In the genomic region with DNA sequence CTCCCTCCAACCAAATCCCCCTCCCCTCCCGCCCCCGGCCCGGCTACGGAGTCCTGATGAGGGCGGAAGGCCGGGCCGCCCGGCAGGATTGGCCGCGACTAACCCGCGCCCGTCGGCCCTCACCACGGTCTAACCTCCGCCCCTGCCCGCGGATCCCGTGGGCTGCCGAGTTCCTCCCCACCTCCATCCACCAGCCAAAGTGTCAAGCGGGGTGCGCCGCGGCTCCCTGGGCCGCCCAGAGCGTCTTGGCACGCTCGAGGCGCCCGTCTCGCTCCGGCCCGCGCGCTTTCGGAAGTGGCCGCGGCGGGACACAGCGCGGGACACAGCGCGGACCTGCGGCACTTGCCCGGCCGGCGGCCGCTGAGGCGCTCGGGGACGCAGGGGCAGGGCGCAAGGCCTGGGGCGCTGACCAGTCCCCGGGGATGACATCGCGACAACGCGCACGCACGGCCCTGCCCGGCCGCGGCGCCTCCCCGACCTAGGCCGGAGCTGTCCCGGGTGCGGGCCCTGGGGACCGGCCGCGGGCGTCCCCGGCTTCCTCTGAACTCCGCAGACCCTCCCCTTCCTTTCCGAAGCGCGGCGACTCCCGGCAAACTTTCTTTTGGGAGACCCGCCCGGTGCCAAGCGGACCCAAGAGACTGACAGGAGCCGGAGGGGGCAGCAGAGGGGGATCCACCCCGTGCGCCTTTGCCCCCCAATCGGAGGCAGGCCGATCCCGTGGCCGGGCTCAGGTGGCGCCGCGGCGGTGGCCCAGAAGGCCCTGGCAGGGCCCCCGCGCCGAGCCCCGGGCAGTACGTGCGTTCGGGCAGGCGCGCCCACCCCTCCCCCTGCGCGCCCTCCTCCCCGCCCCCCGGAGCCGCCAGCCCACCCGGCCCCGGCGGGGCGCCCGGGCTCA, we compare ENCODE assay signal across 8 cellular contexts.
DNase-seq lines count a peak whose midpoint lies in the region; ATAC-seq and TF ChIP-seq lines count a peak whose summit lies in the region.

No MANE protein-coding gene starts in this region.

- CTCF ChIA-PET in activated CD8-positive, alpha-beta T cell treated with anti-CD3 and anti-CD28 coated beads for 36 hours (lab: Charles Lee) = interaction anchor here (0.8 to 2.8 kb wide), 7 partner anchors 38 to 325 kb away, joined by 3 to 12 read pairs (median 4); no protein-coding TSS in a partner anchor

- POLR2A ChIA-PET in activated CD8-positive, alpha-beta T cell treated with anti-CD3 and anti-CD28 coated beads for 36 hours (lab: Charles Lee) = interaction anchor here (0.6 to 2.0 kb wide), 7 partner anchors 10 to 308 kb away, joined by 3 to 6 read pairs (median 4); no protein-coding TSS in a partner anchor

- TF ChIP-seq CTCF in activated CD8-positive, alpha-beta T cell treated with anti-CD3 and anti-CD28 coated beads for 36 hours (IDR thresholded peaks at IDR 0.05) = no peak
- TF ChIP-seq CTCF in epithelial cell of esophagus (IDR thresholded peaks at IDR 0.05; ENCODE audit: insufficient read depth, low read depth, low read length, missing control alignments) (no peak), transverse colon (IDR thresholded peaks at IDR 0.05) (no peak)

- WGBS in transverse colon (ENCODE audit: low coverage in 1 of 2), 2 donors = 1% methylated on average over 63 of the region's 112 CpGs; no CpG with 5 or more reads in 1 of the 2 donors

- in situ Hi-C loops in transverse colon (cut with MboI; ENCODE audit: low pct_ligation_motif_present in 1 of 4, low pct_unique_long_range_greater_than_20kb in 1 of 4, low sequenced_read_pairs in 3 of 4) = loop anchor here in 3 of 4 donors (25.0 kb wide), 2 partner anchors 471 to 1246 kb away; no protein-coding TSS in a partner anchor

- H3K36me3 ChIP-seq in mucosa of rectum (ENCODE audit: control insufficient read depth in 2 of 2, insufficient read depth in 2 of 2, low read length in 2 of 2) = no peaks in the 10 kb centered on the region
- H3K36me3 ChIP-seq in transverse colon = no peaks in the 10 kb centered on the region

- intact Hi-C loops in activated CD8-positive, alpha-beta T cell treated with anti-CD3 and anti-CD28 coated beads for 36 hours (cut with micrococcal nuclease) = no loop called here
- intact Hi-C loops in transverse colon (cut with DNase I; ENCODE audit: low total_unique reads) = no loop called here

- H3K9me3 Mint-ChIP-seq in activated CD8-positive, alpha-beta T cell treated with anti-CD3 and anti-CD28 coated beads for 36 hours = no peaks in the 10 kb centered on the region

- H3K27me3 Mint-ChIP-seq in activated CD8-positive, alpha-beta T cell treated with anti-CD3 and anti-CD28 coated beads for 36 hours = no peaks in the 10 kb centered on the region

- no peak for TF ChIP-seq EP300 in transverse colon (IDR thresholded peaks at IDR 0.05; ENCODE audit: low read depth)

- ATAC-seq in GM21390 (IDR thresholded peaks at IDR 0.05; ENCODE audit: unreplicated experiment) = peak; percentile 38
- ATAC-seq in activated CD8-positive, alpha-beta T cell treated with anti-CD3 and anti-CD28 coated beads for 36 hours = peak; percentile 46

- H3K9me3 ChIP-seq in mucosa of rectum (ENCODE audit: control insufficient read depth in 2 of 2, low read length in 2 of 2) = no peaks in the 10 kb centered on the region
- no peaks in the 10 kb centered on the region for H3K9me3 ChIP-seq in transverse colon

- H3K27ac Mint-ChIP-seq in activated CD8-positive, alpha-beta T cell treated with anti-CD3 and anti-CD28 coated beads for 36 hours = peak overlapping the region; percentile 85

- H3K27ac ChIP-seq in mucosa of rectum (ENCODE audit: low read depth in 2 of 2, low read length in 2 of 2) (peak overlapping the region; percentile 68 to 76), transverse colon (peak overlapping the region; percentile 88 to 93 (median 90))

- peak overlapping the region; percentile 60 to 75 for H3K9ac ChIP-seq in mucosa of rectum (ENCODE audit: low read depth in 1 of 2, low read length in 2 of 2)

- peak; percentile 53 for DNase-seq in Daoy (ENCODE audit: low read depth)
- peak; percentile 34 for DNase-seq in HT1080 (ENCODE audit: low read depth)
- peak; percentile 69 for DNase-seq in activated CD8-positive, alpha-beta T cell treated with anti-CD3 and anti-CD28 coated beads for 36 hours
- peak; percentile 21 for DNase-seq in epithelial cell of esophagus (ENCODE audit: low read depth)
- peak; percentile 33 for DNase-seq in transverse colon
- DNase-seq in DMS153 treated with DMSO at 0.1 percent for 48 hours (lab: John Stamatoyannopoulos, UW; ENCODE audit: unreplicated experiment) = no peak

- peaks cover 6% of the 10 kb centered on the region for H3K36me3 Mint-ChIP-seq in activated CD8-positive, alpha-beta T cell treated with anti-CD3 and anti-CD28 coated beads for 36 hours (ENCODE audit: low read depth)

- H3K4me1 Mint-ChIP-seq in activated CD8-positive, alpha-beta T cell treated with anti-CD3 and anti-CD28 coated beads for 36 hours (ENCODE audit: low read depth) = peaks cover 46% of the 10 kb centered on the region

- H3K4me1 ChIP-seq in mucosa of rectum (ENCODE audit: control insufficient read depth in 2 of 2, insufficient read depth in 2 of 2, low read length in 2 of 2) = peaks cover 2 to 7% of the 10 kb centered on the region in 2 donors
- H3K4me1 ChIP-seq in transverse colon = peaks cover 0 to 21% (median 10%) of the 10 kb centered on the region in 4 donors

- peaks cover 3 to 19% of the 10 kb centered on the region in 2 donors for H3K27me3 ChIP-seq in mucosa of rectum (ENCODE audit: control insufficient read depth in 2 of 2, insufficient read depth in 2 of 2, low read length in 2 of 2)
- H3K27me3 ChIP-seq in transverse colon = peaks cover 29% of the 10 kb centered on the region

- peak overlapping the region; percentile 54 for H3K4me3 ChIP-seq in epithelial cell of esophagus (ENCODE audit: low read length)
- H3K4me3 ChIP-seq in mucosa of rectum (ENCODE audit: low read length in 2 of 2) = peak overlapping the region; percentile 66 to 71
- peak overlapping the region; percentile 64 to 86 (median 78) for H3K4me3 ChIP-seq in transverse colon

- H3K4me3 Mint-ChIP-seq in activated CD8-positive, alpha-beta T cell treated with anti-CD3 and anti-CD28 coated beads for 36 hours = peak overlapping the region; percentile 73

- TF ChIP-seq POLR2A in transverse colon (IDR thresholded peaks at IDR 0.05) = no peak
